ENCODE assay signal across 22 cellular contexts in genomic region chr4:151401739-151402138, GRCh38. TPM values are rescaled to one million over a fixed set of nuclear protein-coding genes. Genes with fewer than 3 reads are reported as not detected.
A peak's percentile ranks its signal among the peaks of the same experiment; 100 is the strongest.
DNase-seq lines count a peak whose midpoint lies in the region; ATAC-seq, FAIRE-seq and TF ChIP-seq lines count a peak whose summit lies in the region.
"Had no signal": no experiment of that assay in that cellular context is flagged by ENCODE, and none has a peak within 500 bp of the region (broad histone marks: within the 10 kb centered on the region; RNA-seq: fewer than 3 reads in every experiment).

No MANE protein-coding gene starts in this region.

- no peak overlapping the region for H3K4me3 Mint-ChIP-seq in CD4-positive, alpha-beta T cell
- H3K4me3 Mint-ChIP-seq: CD14-positive monocyte; CD4-positive, CD25-positive, alpha-beta regulatory T cell; CD8-positive, alpha-beta T cell had no signal

- ATAC-seq in mucosa of descending colon (peak; percentile 15), gastrocnemius medialis (peak in 1 of 2 donors; percentile 45)
- no peak for ATAC-seq in CD4-positive, alpha-beta T cell (ENCODE audit: poor library complexity)
- ATAC-seq: CD8-positive, alpha-beta T cell had no signal

- no peaks in the 10 kb centered on the region for H3K4me1 Mint-ChIP-seq in CD4-positive, alpha-beta T cell (ENCODE audit: low read depth)

- H3K36me3 Mint-ChIP-seq in CD4-positive, alpha-beta T cell (ENCODE audit: low read depth), result no peaks in the 10 kb centered on the region
- H3K36me3 Mint-ChIP-seq: CD14-positive monocyte; CD4-positive, CD25-positive, alpha-beta regulatory T cell; CD8-positive, alpha-beta T cell had no signal

- H3K27ac Mint-ChIP-seq in CD4-positive, alpha-beta T cell, result no peak overlapping the region
- H3K27ac Mint-ChIP-seq: CD14-positive monocyte; CD4-positive, CD25-positive, alpha-beta regulatory T cell; CD8-positive, alpha-beta T cell had no signal

- H3K4me3 ChIP-seq in mucosa of descending colon (no peak overlapping the region), gastrocnemius medialis (no peak overlapping the region)
- H3K4me3 ChIP-seq: BLaER1 had no signal

- FAIRE-seq in urothelium cell line (lab: Jason Lieb, UNC), result no peak
- FAIRE-seq: A204.1, D721Med, GM12891 had no signal

- DNase-seq in OCI-M1 (lab: John Stamatoyannopoulos, UW) (peak; percentile 18), mucosa of descending colon (no peak), gastrocnemius medialis (no peak), cardiac septum (ENCODE audit: low spot score) (no peak), urothelium cell line (ENCODE audit: low spot score) (no peak), NCI-H1092 treated with DMSO at 0.1 percent for 48 hours (lab: John Stamatoyannopoulos, UW) (no peak)
- DNase-seq in CD4-positive, alpha-beta T cell, result no peak
- DNase-seq: 8988T; ACHN; BE2C; C1 segment of cervical spinal cord; Caco-2; Calu3; CD4-positive, CD25-positive, alpha-beta regulatory T cell; CD8-positive, alpha-beta T cell; DMS79 treated with DMSO at 0.1 percent for 48 hours; GF-D8 had no signal

- in situ Hi-C loops in gastrocnemius medialis (cut with MboI; ENCODE audit: low sequenced_read_pairs in 4 of 4), result loop anchor here in 1 of 4 donors (25.0 kb wide), 1 partner anchor 261 kb away; no protein-coding TSS in a partner anchor

- H3K36me3 ChIP-seq in mucosa of descending colon (ENCODE audit: low read depth), result no peaks in the 10 kb centered on the region
- no peaks in the 10 kb centered on the region for H3K36me3 ChIP-seq in gastrocnemius medialis
- H3K36me3 ChIP-seq: BE2C, BLaER1 had no signal

- TF ChIP-seq CTCF in mucosa of descending colon (IDR thresholded peaks at IDR 0.05), result no peak
- no peak for TF ChIP-seq CTCF in gastrocnemius medialis (IDR thresholded peaks at IDR 0.05 in 4 of 5, conservative IDR thresholded peaks at IDR 0.05 in 1 of 5)
- no peak for TF ChIP-seq CTCF in CD4-positive, alpha-beta T cell (IDR thresholded peaks at IDR 0.05)

- peaks cover 3% of the 10 kb centered on the region for H3K27me3 Mint-ChIP-seq in CD4-positive, alpha-beta T cell

- CTCF ChIA-PET in CD4-positive, alpha-beta T cell (lab: Charles Lee), result no interaction called here

- peak overlapping the region; percentile 15 to 59 (median 28) for H3K27ac ChIP-seq in gastrocnemius medialis
- H3K27ac ChIP-seq in CD4-positive, alpha-beta T cell (ENCODE audit: low read depth, low read length), result no peak overlapping the region
- H3K27ac ChIP-seq: BLaER1 had no signal

- intact Hi-C loops in mucosa of descending colon (cut with DNase I, micrococcal nuclease), result no loop called here
- intact Hi-C loops in gastrocnemius medialis (cut with DNase I; ENCODE audit: low total_unique reads), result no loop called here
- intact Hi-C loops in cardiac septum (cut with DNase I), result no loop called here
- intact Hi-C loops in CD4-positive, alpha-beta T cell (cut with DNase I, micrococcal nuclease), result loop anchor here in 1 of 2 experiments (10.0 kb wide), 1 partner anchor 1283 kb away; no protein-coding TSS in a partner anchor

- H3K4me1 ChIP-seq in mucosa of descending colon (ENCODE audit: low read depth) (no peaks in the 10 kb centered on the region), gastrocnemius medialis (peaks cover 3 to 10% of the 10 kb centered on the region in 2 donors)
- H3K4me1 ChIP-seq: BE2C, BLaER1, Caco-2 had no signal

- POLR2A ChIA-PET in CD4-positive, alpha-beta T cell (lab: Charles Lee), result no interaction called here

- H3K27me3 ChIP-seq in gastrocnemius medialis, result no peaks in the 10 kb centered on the region
- H3K27me3 ChIP-seq in CD4-positive, alpha-beta T cell (ENCODE audit: control insufficient read depth, insufficient read depth, low read length), result no peaks in the 10 kb centered on the region
- H3K27me3 ChIP-seq: BE2C, BLaER1 had no signal

- TF ChIP-seq POLR2A in gastrocnemius medialis (IDR thresholded peaks at IDR 0.05), result no peak

- H3K9me3 Mint-ChIP-seq in CD4-positive, alpha-beta T cell, result no peaks in the 10 kb centered on the region
- H3K9me3 Mint-ChIP-seq: CD8-positive, alpha-beta T cell had no signal

- H3K9me3 ChIP-seq in mucosa of descending colon (no peaks in the 10 kb centered on the region), gastrocnemius medialis (no peaks in the 10 kb centered on the region)
- H3K9me3 ChIP-seq in CD4-positive, alpha-beta T cell (ENCODE audit: control insufficient read depth, low read length), result no peaks in the 10 kb centered on the region
- H3K9me3 ChIP-seq: BE2C, BLaER1, Caco-2 had no signal

RNA-seq across cellular contexts. Expression of gene FHIP1A, which starts 7.2 kb away (rescaled TPM):
- total RNA-seq in mucosa of descending colon (10 to 100 TPM; 21.6 to 53.1 (median 29.1) TPM), gastrocnemius medialis (100 to 1,000 TPM in 2 of 4 donors, 10 to 100 TPM in 2; 34.7 to 143 (median 78.3) TPM), cardiac septum (19.5 TPM)
- total RNA-seq in CD4-positive, alpha-beta T cell, result 1 to 10 TPM; 2.4 to 3.2 TPM
